Comparison of ENCODE assay signal across 11 cellular contexts in genomic region chr7:121313793-121314676, GRCh38. TPM values are rescaled to one million over a fixed set of nuclear protein-coding genes. Genes with fewer than 3 reads are reported as not detected.
A peak's percentile ranks its signal among the peaks of the same experiment; 100 is the strongest.
DNase-seq lines count a peak whose midpoint lies in the region; FAIRE-seq and TF ChIP-seq lines count a peak whose summit lies in the region.
"Had no signal": no experiment of that assay in that cellular context is flagged by ENCODE, and none has a peak within 500 bp of the region (broad histone marks: within the 10 kb centered on the region; RNA-seq: fewer than 3 reads in every experiment).

No MANE protein-coding gene starts in this region.

- H3K27me3 ChIP-seq in GM23248 (replicated peaks; ENCODE audit: insufficient read depth) (no peaks in the 10 kb centered on the region), WERI-Rb-1 (ENCODE audit: insufficient read depth, low read depth, severe bottlenecking) (no peaks in the 10 kb centered on the region), small intestine (ENCODE audit: control insufficient read depth in 2 of 2, insufficient read depth in 2 of 2, low read length in 2 of 2) (no peaks in the 10 kb centered on the region), MG63 (no peaks in the 10 kb centered on the region)

- no peak overlapping the region for H3K4me3 ChIP-seq in GM23248
- H3K4me3 ChIP-seq in LNCaP clone FGC (ENCODE audit: low read depth, low read length) = no peak overlapping the region
- peak overlapping the region; percentile 28 for H3K4me3 ChIP-seq in WERI-Rb-1 (ENCODE audit: low read depth, low read length)
- H3K4me3 ChIP-seq in small intestine (ENCODE audit: low read depth in 1 of 2, low read length in 2 of 2) = no peak overlapping the region
- no peak overlapping the region for H3K4me3 ChIP-seq in MG63
- no peak overlapping the region for H3K4me3 ChIP-seq in lower leg skin (ENCODE audit: low read depth, poor library complexity, severe bottlenecking)
- H3K4me3 ChIP-seq: thoracic aorta had no signal

- no peaks in the 10 kb centered on the region for H3K9me3 ChIP-seq in GM23248 (ENCODE audit: low read depth)
- H3K9me3 ChIP-seq in WERI-Rb-1 (ENCODE audit: severe bottlenecking) = no peaks in the 10 kb centered on the region
- no peaks in the 10 kb centered on the region for H3K9me3 ChIP-seq in small intestine (ENCODE audit: control insufficient read depth, low read depth)
- no peaks in the 10 kb centered on the region for H3K9me3 ChIP-seq in MG63
- H3K9me3 ChIP-seq: thoracic aorta had no signal

- no peak overlapping the region for H3K9ac ChIP-seq in GM23248

- peak overlapping the region; percentile 28 for H3K4me2 ChIP-seq in GM23248 (ENCODE audit: unreplicated experiment)

- no peaks in the 10 kb centered on the region for H4K20me1 ChIP-seq in GM23248 (ENCODE audit: insufficient read depth)

- H2AFZ ChIP-seq in GM23248 = 0 out of 2 replicates have a peak overlapping the region, but pooled peaks have one; percentile 22

- no peaks in the 10 kb centered on the region for H3K79me2 ChIP-seq in GM23248 (ENCODE audit: insufficient read depth)

- WGBS in GM23248 (ENCODE audit: low coverage in 1 of 2, low lambda C conversion rate in 2 of 2, missing lambda C conversion rate in 2 of 2), 2 experiments = 14% methylated on average over 9 of the region's 9 CpGs
- 9 to 37% (median 22%) methylated on average over 9 of the region's 9 CpGs for WGBS in small intestine, 3 donors
- 28% methylated on average over 9 of the region's 9 CpGs for WGBS in lower leg skin, 2 donors

- H3K27ac ChIP-seq in GM23248 = no peak overlapping the region
- no peak overlapping the region; the same call in 1 of the 2 replicates for H3K27ac ChIP-seq in WERI-Rb-1
- no peak overlapping the region for H3K27ac ChIP-seq in small intestine (ENCODE audit: low read depth in 1 of 2, low read length in 1 of 2)
- H3K27ac ChIP-seq: HL-60, thoracic aorta had no signal

- no peaks in the 10 kb centered on the region for H3K4me1 Mint-ChIP-seq in activated CD4-positive, alpha-beta T cell treated with anti-CD3 and anti-CD28 coated beads, Interleukin-2, amount 10 ng/mL, durations not matched to agents 24 days and 14 days

- no peak overlapping the region for H3K27ac Mint-ChIP-seq in activated CD4-positive, alpha-beta T cell treated with anti-CD3 and anti-CD28 coated beads, Interleukin-2, amount 10 ng/mL, durations not matched to agents 24 days and 14 days

- intact Hi-C loops in lower leg skin (cut with DNase I; ENCODE audit: low total_unique reads) = no loop called here
- intact Hi-C loops in activated CD4-positive, alpha-beta T cell treated with anti-CD3 and anti-CD28 coated beads, Interleukin-2, amount 10 ng/mL, durations not matched to agents 24 days and 14 days (cut with micrococcal nuclease) = no loop called here

- no peak overlapping the region for H3K4me3 Mint-ChIP-seq in activated CD4-positive, alpha-beta T cell treated with anti-CD3 and anti-CD28 coated beads, Interleukin-2, amount 10 ng/mL, durations not matched to agents 24 days and 14 days

- no peak for TF ChIP-seq CTCF in LNCaP clone FGC (IDR thresholded peaks at IDR 0.05; ENCODE audit: control insufficient read depth, extremely low read depth, insufficient read depth)
- no peak for TF ChIP-seq CTCF in WERI-Rb-1 (IDR thresholded peaks at IDR 0.05; ENCODE audit: low read depth, low read length)
- no peak for TF ChIP-seq CTCF in lower leg skin (IDR thresholded peaks at IDR 0.05)

- H3K4me1 ChIP-seq in GM23248 (ENCODE audit: insufficient read depth) (peaks cover 11% of the 10 kb centered on the region; the same call in 1 of the 2 replicates), small intestine (ENCODE audit: control insufficient read depth in 2 of 2, insufficient read depth in 1 of 2, low read depth in 1 of 2, low read length in 1 of 2) (peaks cover 0 to 3% of the 10 kb centered on the region in 2 donors)

- no peaks in the 10 kb centered on the region for H3K9me2 ChIP-seq in GM23248 (ENCODE audit: insufficient read depth)

- no peak for TF ChIP-seq POLR2A in lower leg skin (IDR thresholded peaks at IDR 0.05)

- in situ Hi-C loops in GM23248 (cut with MboI) = no loop called here

- no peaks in the 10 kb centered on the region for H3K9me3 Mint-ChIP-seq in activated CD4-positive, alpha-beta T cell treated with anti-CD3 and anti-CD28 coated beads, Interleukin-2, amount 10 ng/mL, durations not matched to agents 24 days and 14 days

- peaks cover 17% of the 10 kb centered on the region for H3K27me3 Mint-ChIP-seq in activated CD4-positive, alpha-beta T cell treated with anti-CD3 and anti-CD28 coated beads, Interleukin-2, amount 10 ng/mL, durations not matched to agents 24 days and 14 days

- H3F3A ChIP-seq in GM23248 (ENCODE audit: insufficient read depth) = 0 out of 2 replicates have a peak, but pooled peaks cover 5% of the 10 kb centered on the region

- H3K36me3 Mint-ChIP-seq in activated CD4-positive, alpha-beta T cell treated with anti-CD3 and anti-CD28 coated beads, Interleukin-2, amount 10 ng/mL, durations not matched to agents 24 days and 14 days (ENCODE audit: low read depth) = no peaks in the 10 kb centered on the region

- FAIRE-seq in small intestine (lab: Jason Lieb, UNC) = no peak
- FAIRE-seq: endothelial cell of umbilical vein had no signal

- H3K36me3 ChIP-seq in GM23248 (ENCODE audit: low read depth) (no peaks in the 10 kb centered on the region), WERI-Rb-1 (no peaks in the 10 kb centered on the region), small intestine (ENCODE audit: control insufficient read depth in 2 of 2, insufficient read depth in 2 of 2, low read length in 2 of 2) (no peaks in the 10 kb centered on the region), MG63 (no peaks in the 10 kb centered on the region)
- H3K36me3 ChIP-seq: thoracic aorta had no signal

- DNase-seq in DMS79 treated with DMSO at 0.1 percent for 48 hours (lab: John Stamatoyannopoulos, UW) (peak; percentile 100), GM23248 (peak; percentile 50), LNCaP clone FGC (ENCODE audit: low read depth) (peak; percentile 65), WERI-Rb-1 (no peak), small intestine (peak; percentile 47), MG63 (no peak), lower leg skin (ENCODE audit: low spot score in 2 of 2) (no peak)
- no peak for DNase-seq in activated CD4-positive, alpha-beta T cell treated with anti-CD3 and anti-CD28 coated beads, Interleukin-2, amount 10 ng/mL, durations not matched to agents 24 days and 14 days

RNA-seq across cellular contexts. Expression of gene WNT16, which starts 14.8 kb away (rescaled TPM):
- total RNA-seq in GM23248 (2014; rRNA removed; shearing (Covaris generic)) = 0.22 TPM in 1 of 2 replicates, not detected in the other
- polyA plus RNA-seq in GM23248 (2016; fragmentation: Nextera tagmentation; extraction: Ambion mirVana) = 0.23 TPM in 2 replicates
- under 1 TPM in 1 of 3 donors, not detected in 2; 0.30 TPM for polyA plus RNA-seq in small intestine
- total RNA-seq in MG63 (2014; rRNA removed; shearing (Covaris generic); ENCODE audit: low replicate concordance) = not detected in 2 replicates
- 10 to 100 TPM; 12.7 to 23.9 (median 16.2) TPM for total RNA-seq in lower leg skin
- not detected in 2 replicates for total RNA-seq in activated CD4-positive, alpha-beta T cell treated with anti-CD3 and anti-CD28 coated beads, Interleukin-2, amount 10 ng/mL, durations not matched to agents 24 days and 14 days
- total RNA-seq: endothelial cell of umbilical vein, thoracic aorta had no signal
- polyA plus RNA-seq: endothelial cell of umbilical vein had no signal

Comparison
In these comparisons a context has a peak if more than half of its experiments do, and no peak if none do; other contexts are left out.
1. DNase-seq: peak in DMS79 treated with DMSO at 0.1 percent for 48 hours (single experiment), GM23248 (single experiment), LNCaP clone FGC (single experiment) and small intestine (single experiment); none in WERI-Rb-1 (single experiment), MG63 (single experiment), lower leg skin (0 of 2) and activated CD4-positive, alpha-beta T cell treated with anti-CD3 and anti-CD28 coated beads, Interleukin-2, amount 10 ng/mL, durations not matched to agents 24 days and 14 days (single experiment).
2. RNA of gene WNT16, which starts 14.8 kb away (total RNA-seq): 12.7 to 23.9 TPM in lower leg skin; 0.22 TPM in GM23248, not detected in MG63 and not detected in activated CD4-positive, alpha-beta T cell treated with anti-CD3 and anti-CD28 coated beads, Interleukin-2, amount 10 ng/mL, durations not matched to agents 24 days and 14 days; every median in the first group is over 10 times any median in the second.